9 cellular contexts compared by ENCODE assay signal in the genomic region with DNA sequence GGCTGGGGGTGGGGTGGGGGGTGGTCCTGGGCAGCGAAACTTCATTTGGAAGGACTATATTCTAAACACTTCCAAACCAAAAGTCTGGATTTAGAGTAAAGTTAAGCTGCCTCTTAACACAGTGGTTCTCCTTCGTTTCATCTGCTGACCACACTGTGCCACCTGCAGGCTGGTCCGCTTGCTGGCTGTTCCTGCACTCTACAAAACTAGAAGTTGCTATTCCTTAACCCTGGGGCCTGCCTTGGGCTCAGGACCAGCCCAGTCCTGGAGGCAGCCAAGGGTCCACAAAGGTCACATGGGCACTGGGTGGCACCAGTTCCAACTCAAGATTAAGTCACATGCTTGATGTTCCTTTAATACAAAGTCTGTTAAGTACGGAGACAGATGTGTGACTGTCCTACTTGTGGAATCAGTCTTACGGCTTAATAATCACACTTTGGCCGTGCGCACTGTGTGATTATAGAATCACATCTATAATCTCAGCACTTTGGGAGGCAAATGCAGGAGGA.
DNase-seq lines count a peak whose midpoint lies in the region; ATAC-seq and TF ChIP-seq lines count a peak whose summit lies in the region.
"Had no signal": no experiment of that assay in that cellular context is flagged by ENCODE, and none has a peak within 500 bp of the region (broad histone marks: within the 10 kb centered on the region; RNA-seq: fewer than 3 reads in every experiment).

No MANE protein-coding gene starts in this region.

- H3K9me3 Mint-ChIP-seq in stimulated activated naive CD8-positive, alpha-beta T cell treated with anti-CD3 and anti-CD28 coated beads, Interleukin-15, amount 100 ng/mL, for 72 hours, result no peaks in the 10 kb centered on the region
- no peaks in the 10 kb centered on the region for H3K9me3 Mint-ChIP-seq in memory B cell

- no peak overlapping the region for H3K9ac ChIP-seq in NT2/D1 (ENCODE audit: insufficient read length, low read depth)

- H3K4me3 ChIP-seq in NT2/D1 (ENCODE audit: insufficient read length, low read depth), result no peak overlapping the region
- no peak overlapping the region for H3K4me3 ChIP-seq in uterus

- H3K4me1 Mint-ChIP-seq in stimulated activated naive CD8-positive, alpha-beta T cell treated with anti-CD3 and anti-CD28 coated beads, Interleukin-15, amount 100 ng/mL, for 72 hours, result peaks cover 50% of the 10 kb centered on the region
- H3K4me1 Mint-ChIP-seq in memory B cell, result no peaks in the 10 kb centered on the region

- no peak for TF ChIP-seq POLR2A in uterus (IDR thresholded peaks at IDR 0.05)

- H3K4me1 ChIP-seq in NT2/D1 (ENCODE audit: insufficient read depth, insufficient read length), result peaks cover 3% of the 10 kb centered on the region
- H3K4me1 ChIP-seq in uterus, result peaks cover 0 to 6% of the 10 kb centered on the region in 2 donors

- intact Hi-C loops in uterus (cut with DNase I; ENCODE audit: low total_unique reads), result loop anchor here (10.0 kb wide), 1 partner anchor 316 kb away; a partner anchor contains a TSS

- H3K9me3 ChIP-seq in NT2/D1 (ENCODE audit: insufficient read depth, low read length) (no peaks in the 10 kb centered on the region), uterus (no peaks in the 10 kb centered on the region)

- H3K27me3 ChIP-seq in NT2/D1 (ENCODE audit: insufficient read depth, insufficient read length) (no peaks in the 10 kb centered on the region), uterus (no peaks in the 10 kb centered on the region)

- H3K36me3 Mint-ChIP-seq in memory B cell, result no peaks in the 10 kb centered on the region
- H3K36me3 Mint-ChIP-seq: activated naive CD8-positive, alpha-beta T cell had no signal

- no peaks in the 10 kb centered on the region for H3K27me3 Mint-ChIP-seq in stimulated activated naive CD8-positive, alpha-beta T cell treated with anti-CD3 and anti-CD28 coated beads, Interleukin-15, amount 100 ng/mL, for 72 hours
- no peaks in the 10 kb centered on the region for H3K27me3 Mint-ChIP-seq in memory B cell
- H3K27me3 Mint-ChIP-seq: activated naive CD8-positive, alpha-beta T cell had no signal

- H3K36me3 ChIP-seq in NT2/D1 (ENCODE audit: insufficient read depth, insufficient read length, low read length) (no peaks in the 10 kb centered on the region), uterus (no peaks in the 10 kb centered on the region)

- peak overlapping the region; percentile 18 to 67 for H3K27ac ChIP-seq in uterus

- ATAC-seq in stimulated activated naive CD8-positive, alpha-beta T cell treated with anti-CD3 and anti-CD28 coated beads, Interleukin-15, Interleukin-2, amounts not matched to agents 100 U/mL and 50 U/mL, for 24 hours, result peak; percentile 51
- ATAC-seq in stimulated activated naive CD8-positive, alpha-beta T cell treated with anti-CD3 and anti-CD28 coated beads, Interleukin-15, amount 100 ng/mL, for 72 hours, result no peak
- peak; percentile 53 for ATAC-seq in memory B cell (ENCODE audit: low read depth)
- ATAC-seq in GM21515 (IDR thresholded peaks at IDR 0.05; ENCODE audit: unreplicated experiment), result no peak

- peak; percentile 44 to 55 (median 51) for TF ChIP-seq CTCF in uterus (IDR thresholded peaks at IDR 0.05)

- no peak for DNase-seq in stimulated activated naive CD8-positive, alpha-beta T cell treated with anti-CD3 and anti-CD28 coated beads, Interleukin-15, Interleukin-2, amounts not matched to agents 100 U/mL and 50 U/mL, for 24 hours
- no peak for DNase-seq in stimulated activated naive CD8-positive, alpha-beta T cell treated with anti-CD3 and anti-CD28 coated beads, Interleukin-15, amount 100 ng/mL, for 72 hours
- DNase-seq in NT2/D1 (ENCODE audit: low read depth, low spot score) (peak; percentile 11), dermis blood vessel endothelial cell (peak; percentile 83), memory B cell (ENCODE audit: low spot score in 2 of 2) (no peak), uterus (peak in 1 of 2 donors; percentile 61), NOMO-1 (lab: John Stamatoyannopoulos, UW; ENCODE audit: unreplicated experiment in 2 of 2) (no peak)

- H3K4me3 Mint-ChIP-seq in stimulated activated naive CD8-positive, alpha-beta T cell treated with anti-CD3 and anti-CD28 coated beads, Interleukin-15, amount 100 ng/mL, for 72 hours, result no peak overlapping the region
- no peak overlapping the region for H3K4me3 Mint-ChIP-seq in memory B cell
- H3K4me3 Mint-ChIP-seq: activated naive CD8-positive, alpha-beta T cell had no signal

- H3K27ac Mint-ChIP-seq in stimulated activated naive CD8-positive, alpha-beta T cell treated with anti-CD3 and anti-CD28 coated beads, Interleukin-15, amount 100 ng/mL, for 72 hours, result no peak overlapping the region
- H3K27ac Mint-ChIP-seq in memory B cell, result no peak overlapping the region
- H3K27ac Mint-ChIP-seq: activated naive CD8-positive, alpha-beta T cell had no signal

Comparison
In these comparisons a context has a peak if more than half of its experiments do, and no peak if none do; other contexts are left out.
1. ATAC-seq: peak in stimulated activated naive CD8-positive, alpha-beta T cell treated with anti-CD3 and anti-CD28 coated beads, Interleukin-15, Interleukin-2, amounts not matched to agents 100 U/mL and 50 U/mL, for 24 hours (single experiment) and memory B cell (single experiment); none in stimulated activated naive CD8-positive, alpha-beta T cell treated with anti-CD3 and anti-CD28 coated beads, Interleukin-15, amount 100 ng/mL, for 72 hours (single experiment) and GM21515 (single experiment).
2. DNase-seq: peak in NT2/D1 (single experiment) and dermis blood vessel endothelial cell (single experiment); none in stimulated activated naive CD8-positive, alpha-beta T cell treated with anti-CD3 and anti-CD28 coated beads, Interleukin-15, Interleukin-2, amounts not matched to agents 100 U/mL and 50 U/mL, for 24 hours (single experiment), stimulated activated naive CD8-positive, alpha-beta T cell treated with anti-CD3 and anti-CD28 coated beads, Interleukin-15, amount 100 ng/mL, for 72 hours (0 of 2), memory B cell (0 of 2) and NOMO-1 (0 of 2).